Comparison of ENCODE assay signal across 19 cellular contexts in genomic region chr16:11196286-11196828, GRCh38. TPM values are rescaled to one million over a fixed set of nuclear protein-coding genes. Genes with fewer than 3 reads are reported as not detected.
DNase-seq lines count a peak whose midpoint lies in the region; ATAC-seq and TF ChIP-seq lines count a peak whose summit lies in the region.
"Had no signal": no experiment of that assay in that cellular context is flagged by ENCODE, and none has a peak within 500 bp of the region (broad histone marks: within the 10 kb centered on the region; RNA-seq: fewer than 3 reads in every experiment).

No MANE protein-coding gene starts in this region.

- H3K27me3 Mint-ChIP-seq in activated CD8-positive, alpha-beta T cell treated with anti-CD3 and anti-CD28 coated beads, Interleukin-2, amount 10 ng/mL, durations not matched to agents 7 days and 5 days (ENCODE audit: low read depth): no peaks in the 10 kb centered on the region
- no peaks in the 10 kb centered on the region for H3K27me3 Mint-ChIP-seq in activated CD8-positive, alpha-beta T cell treated with anti-CD3 and anti-CD28 coated beads for 36 hours

- H3K9ac ChIP-seq in IMR-90 (ENCODE audit: low read depth, low read length): no peak overlapping the region
- H3K9ac ChIP-seq: GM23248, KMS-11 had no signal

- H2AK5ac ChIP-seq in IMR-90 (ENCODE audit: low read depth, low read length): 0 out of 2 replicates have a peak overlapping the region, but pooled peaks have one; percentile 51

- BruUV-seq in IMR-90 (replicated peaks; lab: Mats Ljungman, UMichigan): no TSS peak

- no peak overlapping the region for H3K27ac ChIP-seq in IMR-90 (ENCODE audit: insufficient read depth, low read length)
- H3K27ac ChIP-seq: GM23248, KMS-11, RWPE1 had no signal

- no peak overlapping the region for H4K91ac ChIP-seq in IMR-90 (ENCODE audit: insufficient read depth, low read depth, low read length)

- in situ Hi-C loops in IMR-90 (cut with MboI; ENCODE audit: low sequenced_read_pairs): no loop called here

- H3K23ac ChIP-seq in IMR-90 (ENCODE audit: low read depth, low read length): no peak overlapping the region

- H4K5ac ChIP-seq in IMR-90 (ENCODE audit: low read depth, low read length): no peak overlapping the region

- dilution Hi-C loops in IMR-90 (cut with HindIII; ENCODE audit: low sequenced_read_pairs, unreplicated experiment): no loop called here

- H2BK5ac ChIP-seq in IMR-90 (ENCODE audit: low read depth, low read length, poor library complexity, severe bottlenecking): no peak overlapping the region

- H3K9me3 Mint-ChIP-seq in activated CD8-positive, alpha-beta T cell treated with anti-CD3 and anti-CD28 coated beads, Interleukin-2, amount 10 ng/mL, durations not matched to agents 7 days and 5 days (ENCODE audit: insufficient read depth): no peaks in the 10 kb centered on the region
- H3K9me3 Mint-ChIP-seq in activated CD8-positive, alpha-beta T cell treated with anti-CD3 and anti-CD28 coated beads for 36 hours: no peaks in the 10 kb centered on the region
- H3K9me3 Mint-ChIP-seq: CD8-positive, alpha-beta T cell had no signal

- POLR2A ChIA-PET in activated CD8-positive, alpha-beta T cell treated with anti-CD3 and anti-CD28 coated beads, Interleukin-2, amount 10 ng/mL, durations not matched to agents 7 days and 5 days (lab: Charles Lee): interaction anchor here (2.2 kb wide), 1 partner anchor 56 kb away, joined by 5 read pairs; no protein-coding TSS in a partner anchor
- POLR2A ChIA-PET in activated CD8-positive, alpha-beta T cell treated with anti-CD3 and anti-CD28 coated beads for 36 hours (lab: Charles Lee): interaction anchor here (3.7 kb wide), 1 partner anchor 10 kb away, joined by 18 read pairs; no protein-coding TSS in a partner anchor
- POLR2A ChIA-PET in IMR-90 (lab: Charles Lee; ENCODE audit: unreplicated experiment): no interaction called here

- no CpG with 5 or more reads among the region's 3 CpGs for WGBS in IMR-90 (ENCODE audit: extremely low coverage in 2 of 2, insufficient read length in 1 of 2), 2 experiments

- H3K4me3 Mint-ChIP-seq in activated CD8-positive, alpha-beta T cell treated with anti-CD3 and anti-CD28 coated beads, Interleukin-2, amount 10 ng/mL, durations not matched to agents 7 days and 5 days: no peak overlapping the region
- no peak overlapping the region for H3K4me3 Mint-ChIP-seq in activated CD8-positive, alpha-beta T cell treated with anti-CD3 and anti-CD28 coated beads for 36 hours
- H3K4me3 Mint-ChIP-seq: CD8-positive, alpha-beta T cell had no signal

- no peak overlapping the region for H2AFZ ChIP-seq in IMR-90 (replicated peaks; ENCODE audit: low read length, poor library complexity)
- H2AFZ ChIP-seq: GM23248 had no signal

- H2BK15ac ChIP-seq in IMR-90 (ENCODE audit: low read depth, low read length): no peak overlapping the region

- no peaks in the 10 kb centered on the region for H4K20me1 ChIP-seq in IMR-90 (ENCODE audit: insufficient read depth, low read length)

- DNase-seq in activated CD8-positive, alpha-beta T cell treated with anti-CD3 and anti-CD28 coated beads, Interleukin-2, amount 10 ng/mL, durations not matched to agents 7 days and 5 days: no peak
- no peak for DNase-seq in activated CD8-positive, alpha-beta T cell treated with anti-CD3 and anti-CD28 coated beads for 36 hours
- peak; percentile 81 for DNase-seq in IMR-90
- peak; percentile 38 for DNase-seq in choroid plexus epithelial cell (ENCODE audit: low read depth)
- peak; percentile 30 for DNase-seq in iris pigment epithelial cell (ENCODE audit: low read depth)
- DNase-seq in NCI-H1092 (lab: John Stamatoyannopoulos, UW): no peak
- no peak for DNase-seq in hippocampal formation (lab: John Stamatoyannopoulos, UW)
- no peak for DNase-seq in left ventricle myocardium superior
- DNase-seq: Calu3; CD8-positive, alpha-beta T cell; GM23248; NCI-H1436; NCI-H1930; NCI-H345; NCI-H524 treated with DMSO at 0.1 percent for 48 hours; PC-3 had no signal

- 0 out of 2 replicates have a peak overlapping the region, but pooled peaks have one; percentile 48 for H3K14ac ChIP-seq in IMR-90 (replicated peaks; ENCODE audit: low read depth, low read length)

- 0 out of 2 replicates have a peak overlapping the region, but pooled peaks have one; percentile 29 for H2BK20ac ChIP-seq in IMR-90 (ENCODE audit: low read depth, low read length)

- CTCF ChIA-PET in activated CD8-positive, alpha-beta T cell treated with anti-CD3 and anti-CD28 coated beads, Interleukin-2, amount 10 ng/mL, durations not matched to agents 7 days and 5 days (lab: Charles Lee): interaction anchor here (1.0 to 1.3 kb wide), 3 partner anchors 10 to 59 kb away, joined by 3 to 4 read pairs (median 3); partner anchors contain the start of gene SOCS1
- CTCF ChIA-PET in activated CD8-positive, alpha-beta T cell treated with anti-CD3 and anti-CD28 coated beads for 36 hours (lab: Charles Lee): interaction anchor here (0.9 to 1.2 kb wide), 5 partner anchors 59 to 233 kb away, joined by 3 read pairs; no protein-coding TSS in a partner anchor
- CTCF ChIA-PET in IMR-90 (lab: Yijun Ruan, JAX): interaction anchor here (0.6 kb wide), 1 partner anchor 119 kb away, joined by 3 read pairs; no protein-coding TSS in a partner anchor

- H3K9me3 ChIP-seq in IMR-90 (ENCODE audit: control insufficient read depth, insufficient read depth, low read length): peaks cover 7% of the 10 kb centered on the region
- H3K9me3 ChIP-seq: HAP-1 had no signal

- no peak for TF ChIP-seq POLR2A in IMR-90 (IDR thresholded peaks at IDR 0.05; ENCODE audit: low read depth, low read length)

- peaks cover 5% of the 10 kb centered on the region; the same call in 1 of the 2 replicates for H3K9me1 ChIP-seq in IMR-90 (ENCODE audit: insufficient read depth, low read length)

- no peak overlapping the region for H3K56ac ChIP-seq in IMR-90 (ENCODE audit: extremely low read depth, insufficient read depth, low read length)

- no peak overlapping the region for H3K4me3 ChIP-seq in IMR-90 (ENCODE audit: insufficient read depth, low read depth, low read length)
- no peak overlapping the region for H3K4me3 ChIP-seq in choroid plexus epithelial cell (ENCODE audit: low read depth, low read length)
- H3K4me3 ChIP-seq: GM23248, HAP-1 had no signal

- H3K79me1 ChIP-seq in IMR-90 (ENCODE audit: low read depth in 1 of 2, low read length in 2 of 2): no peaks in the 10 kb centered on the region

- no peaks in the 10 kb centered on the region; the same call in 1 of the 2 replicates for H3K27me3 ChIP-seq in IMR-90 (ENCODE audit: control insufficient read depth, insufficient read depth, low read length)

- intact Hi-C loops in activated CD8-positive, alpha-beta T cell treated with anti-CD3 and anti-CD28 coated beads for 36 hours (cut with micrococcal nuclease): no loop called here
- intact Hi-C loops in IMR-90 (cut with micrococcal nuclease) (no loop called here), left ventricle myocardium superior (cut with micrococcal nuclease) (no loop called here)

- H3K36me3 ChIP-seq in IMR-90 (ENCODE audit: control insufficient read depth, insufficient read depth, low read length): no peaks in the 10 kb centered on the region
- H3K36me3 ChIP-seq: HAP-1 had no signal

- no peak overlapping the region for H3K4ac ChIP-seq in IMR-90 (ENCODE audit: low read depth, low read length)

- no peak overlapping the region for H3K4me2 ChIP-seq in IMR-90 (ENCODE audit: low read depth, low read length)
- H3K4me2 ChIP-seq: KMS-11 had no signal

- H2AK9ac ChIP-seq in IMR-90 (replicated peaks; ENCODE audit: low read depth, low read length, poor library complexity): no peak overlapping the region

- ATAC-seq in activated CD8-positive, alpha-beta T cell treated with anti-CD3 and anti-CD28 coated beads, Interleukin-2, amount 10 ng/mL, durations not matched to agents 7 days and 5 days: no peak
- no peak for ATAC-seq in activated CD8-positive, alpha-beta T cell treated with anti-CD3 and anti-CD28 coated beads for 36 hours
- ATAC-seq in IMR-90 (ENCODE audit: low read depth): peak; percentile 59; the same call in 1 of the 2 replicates
- no peak for ATAC-seq in left ventricle myocardium superior
- ATAC-seq: CD8-positive, alpha-beta T cell; PC-3 had no signal

- H2BK120ac ChIP-seq in IMR-90 (ENCODE audit: low read depth, low read length): no peak overlapping the region

- TF ChIP-seq CTCF in activated CD8-positive, alpha-beta T cell treated with anti-CD3 and anti-CD28 coated beads for 36 hours (IDR thresholded peaks at IDR 0.05): no peak
- TF ChIP-seq CTCF in IMR-90 (conservative IDR thresholded peaks at IDR 0.05; ENCODE audit: low read depth, low read length): no peak
- no peak for TF ChIP-seq CTCF in choroid plexus epithelial cell (conservative IDR thresholded peaks at IDR 0.05; ENCODE audit: low read depth, low read length)

- peak overlapping the region; percentile 81 for H3K27ac Mint-ChIP-seq in activated CD8-positive, alpha-beta T cell treated with anti-CD3 and anti-CD28 coated beads, Interleukin-2, amount 10 ng/mL, durations not matched to agents 7 days and 5 days
- H3K27ac Mint-ChIP-seq in activated CD8-positive, alpha-beta T cell treated with anti-CD3 and anti-CD28 coated beads for 36 hours: no peak overlapping the region
- H3K27ac Mint-ChIP-seq: CD8-positive, alpha-beta T cell had no signal

- H3K36me3 Mint-ChIP-seq in activated CD8-positive, alpha-beta T cell treated with anti-CD3 and anti-CD28 coated beads, Interleukin-2, amount 10 ng/mL, durations not matched to agents 7 days and 5 days (ENCODE audit: low read depth): peaks cover 3% of the 10 kb centered on the region
- no peaks in the 10 kb centered on the region for H3K36me3 Mint-ChIP-seq in activated CD8-positive, alpha-beta T cell treated with anti-CD3 and anti-CD28 coated beads for 36 hours (ENCODE audit: low read depth)
- H3K36me3 Mint-ChIP-seq: CD8-positive, alpha-beta T cell had no signal

- peaks cover 2% of the 10 kb centered on the region; the same call in 1 of the 2 replicates for H3K4me1 ChIP-seq in IMR-90 (ENCODE audit: control insufficient read depth, insufficient read depth, low read length)

- H4K8ac ChIP-seq in IMR-90 (ENCODE audit: low read depth in 2 of 2, low read length in 2 of 2): no peak overlapping the region

- TF ChIP-seq RAD21 in IMR-90 (IDR thresholded peaks at IDR 0.05; ENCODE audit: low read length): no peak

- no peak overlapping the region for H3K18ac ChIP-seq in IMR-90 (ENCODE audit: low read depth, low read length)

- peaks cover 85% of the 10 kb centered on the region for H3K4me1 Mint-ChIP-seq in activated CD8-positive, alpha-beta T cell treated with anti-CD3 and anti-CD28 coated beads, Interleukin-2, amount 10 ng/mL, durations not matched to agents 7 days and 5 days (ENCODE audit: low read depth)
- peaks cover 15% of the 10 kb centered on the region for H3K4me1 Mint-ChIP-seq in activated CD8-positive, alpha-beta T cell treated with anti-CD3 and anti-CD28 coated beads for 36 hours (ENCODE audit: low read depth)

RNA-seq across cellular contexts. Expression of gene SOCS1, which starts 59.6 kb away (rescaled TPM):
- total RNA-seq in activated CD8-positive, alpha-beta T cell treated with anti-CD3 and anti-CD28 coated beads, Interleukin-2, amount 10 ng/mL, durations not matched to agents 7 days and 5 days: 100 to 1,000 TPM; 170 to 174 TPM
- total RNA-seq in activated CD8-positive, alpha-beta T cell treated with anti-CD3 and anti-CD28 coated beads for 36 hours: 10 to 100 TPM; 75.7 to 75.8 TPM
- total RNA-seq in IMR-90 (2012; rRNA removed) (2.0 and 2.2 TPM in 2 replicates), left ventricle myocardium superior (3.8 TPM)
- polyA plus RNA-seq in IMR-90 (2012; rRNA removed): 19.9 and 22.0 TPM in 2 replicates
- 42.9 and 94.9 TPM in 2 replicates for polyA plus RNA-seq in IMR-90 (2012; cell fraction: cytosol; rRNA removed)
- polyA plus RNA-seq in IMR-90 (2012; cell fraction: nucleus; rRNA removed; ENCODE audit: low replicate concordance): 109 and 179 TPM in 2 replicates

Comparison
In these comparisons a context has a peak if more than half of its experiments do, and no peak if none do; other contexts are left out.
1. DNase-seq: peak in IMR-90 (single experiment), choroid plexus epithelial cell (single experiment) and iris pigment epithelial cell (single experiment); none in activated CD8-positive, alpha-beta T cell treated with anti-CD3 and anti-CD28 coated beads, Interleukin-2, amount 10 ng/mL, durations not matched to agents 7 days and 5 days (single experiment), activated CD8-positive, alpha-beta T cell treated with anti-CD3 and anti-CD28 coated beads for 36 hours (single experiment), NCI-H1092 (single experiment), hippocampal formation (0 of 2) and left ventricle myocardium superior (single experiment).
2. RNA of gene SOCS1, which starts 59.6 kb away (total RNA-seq): 170 to 174 TPM in activated CD8-positive, alpha-beta T cell treated with anti-CD3 and anti-CD28 coated beads, Interleukin-2, amount 10 ng/mL, durations not matched to agents 7 days and 5 days and 75.7 to 75.8 TPM in activated CD8-positive, alpha-beta T cell treated with anti-CD3 and anti-CD28 coated beads for 36 hours; 3.8 TPM in left ventricle myocardium superior (single experiment) and 2.0 to 2.2 TPM in IMR-90; every median in the first group is over 10 times any median in the second.